In the genomic region with DNA sequence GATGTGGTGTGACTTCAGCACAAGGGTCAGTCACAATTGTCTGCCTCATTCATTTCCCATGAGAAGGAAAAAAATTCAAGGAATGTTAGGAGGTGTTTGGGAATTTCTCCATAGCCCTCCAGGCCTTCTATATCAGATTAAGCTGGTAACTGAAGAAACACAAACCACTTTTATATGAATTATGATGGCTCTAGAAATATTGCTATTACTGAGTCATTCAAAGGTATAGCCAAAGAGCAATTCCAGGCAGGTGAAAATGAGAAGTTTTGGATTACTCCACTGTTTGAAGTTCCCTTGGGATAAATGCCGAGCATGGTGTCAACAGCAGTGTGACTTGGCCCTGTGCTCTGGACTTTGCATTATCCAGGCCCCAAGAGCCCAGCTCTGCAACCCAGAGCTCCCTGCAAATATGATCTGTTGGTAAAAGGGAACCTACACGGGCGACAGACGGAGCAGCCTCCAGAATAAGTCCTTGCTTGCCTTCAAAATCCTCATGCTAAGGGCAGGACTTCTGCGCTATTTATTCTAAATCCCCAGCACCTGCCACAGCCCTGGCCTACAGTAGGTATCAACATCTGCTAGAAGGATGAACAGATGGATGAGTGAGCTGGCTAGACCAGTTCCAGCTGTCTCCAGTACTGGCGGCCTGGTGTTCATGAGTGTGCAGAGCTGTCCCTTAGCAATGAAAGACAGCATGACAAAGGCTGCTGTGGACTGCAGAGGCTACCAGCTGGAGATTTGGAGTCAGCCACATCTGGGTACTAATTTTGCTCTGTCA, we compare ENCODE assay signal across 14 cellular contexts.
DNase-seq lines count a peak whose midpoint lies in the region; ATAC-seq and TF ChIP-seq lines count a peak whose summit lies in the region.
"Had no signal": no experiment of that assay in that cellular context is flagged by ENCODE, and none has a peak within 500 bp of the region (broad histone marks: within the 10 kb centered on the region; RNA-seq: fewer than 3 reads in every experiment).

No MANE protein-coding gene starts in this region.

- 59% methylated on average over 4 of the region's 6 CpGs for WGBS in right lobe of liver (ENCODE audit: insufficient coverage, low coverage, low lambda C conversion rate, missing lambda C conversion rate)
- WGBS in mesenchymal stem cell = 90% methylated on average over 6 of the region's 6 CpGs

- DNase-seq in D341Med (ENCODE audit: low spot score) (peak; percentile 82), LHCN-M2 (ENCODE audit: low read depth) (peak; percentile 46), RWPE2 (ENCODE audit: low spot score) (no peak), right lobe of liver (peak in 2 of 3 donors; percentile 26 to 68), H7 (no peak), mesenchymal stem cell (no peak)
- DNase-seq: AML-193; DMS153; NCI-H2107; occipital lobe; stimulated activated CD4-positive, alpha-beta T cell treated with anti-CD3 and anti-CD28 coated beads, Interleukin-12 subunit alpha, Interleukin-12 subunit beta, amount 100 ng/mL, for 4 hours had no signal

- intact Hi-C loops in right lobe of liver (cut with DNase I) = no loop called here

- H3K4me1 Mint-ChIP-seq in stimulated activated memory B cell treated with anti-CD40 and anti-IgM and Interleukin-4, amounts not matched to agents 10 μg/mL and 1 μg/mL and 100 μg/mL, for 72 hours = peaks cover 1% of the 10 kb centered on the region
- H3K4me1 Mint-ChIP-seq: memory B cell had no signal

- H2BK15ac ChIP-seq in mesenchymal stem cell (ENCODE audit: low read depth, poor library complexity, severe bottlenecking) = no peak overlapping the region

- no peaks in the 10 kb centered on the region for H3K36me3 ChIP-seq in RWPE2 (ENCODE audit: low read depth)
- no peaks in the 10 kb centered on the region for H3K36me3 ChIP-seq in right lobe of liver
- H3K36me3 ChIP-seq in H7 (replicated peaks; ENCODE audit: control insufficient read depth, insufficient read depth, low read length) = no peaks in the 10 kb centered on the region
- no peaks in the 10 kb centered on the region for H3K36me3 ChIP-seq in mesenchymal stem cell (ENCODE audit: control insufficient read depth in 1 of 2, insufficient read depth in 2 of 2, low read depth in 1 of 2, low read length in 2 of 2)

- H3K23ac ChIP-seq in mesenchymal stem cell (ENCODE audit: low read length in 2 of 2) = no peak overlapping the region

- peaks cover 21% of the 10 kb centered on the region for H3K27me3 Mint-ChIP-seq in stimulated activated memory B cell treated with anti-CD40 and anti-IgM and Interleukin-4, amounts not matched to agents 10 μg/mL and 1 μg/mL and 100 μg/mL, for 72 hours

- TF ChIP-seq CTCF in RWPE2 (IDR thresholded peaks at IDR 0.05; ENCODE audit: poor library complexity, severe bottlenecking) (no peak), right lobe of liver (IDR thresholded peaks at IDR 0.05) (no peak)

- H2AK5ac ChIP-seq in mesenchymal stem cell (ENCODE audit: low read length, severe bottlenecking) = no peak overlapping the region

- H2BK5ac ChIP-seq in mesenchymal stem cell (ENCODE audit: low read depth, low read length, poor library complexity, severe bottlenecking) = no peak overlapping the region

- H4K8ac ChIP-seq in mesenchymal stem cell (ENCODE audit: low read length) = no peak overlapping the region

- H3K4me2 ChIP-seq in mesenchymal stem cell (ENCODE audit: low read length, poor library complexity, severe bottlenecking) = no peak overlapping the region

- H3K27me3 ChIP-seq in RWPE2 (ENCODE audit: insufficient read depth, poor library complexity, severe bottlenecking) (no peaks in the 10 kb centered on the region), right lobe of liver (no peaks in the 10 kb centered on the region), H7 (ENCODE audit: control insufficient read depth, insufficient read depth, low read length) (peaks cover 7% of the 10 kb centered on the region), mesenchymal stem cell (ENCODE audit: control insufficient read depth in 1 of 2, insufficient read depth in 1 of 2, low read length in 2 of 2) (no peaks in the 10 kb centered on the region)

- H3K9me3 ChIP-seq in RWPE2 (ENCODE audit: severe bottlenecking) = no peaks in the 10 kb centered on the region
- H3K9me3 ChIP-seq in right lobe of liver = no peaks in the 10 kb centered on the region
- no peaks in the 10 kb centered on the region for H3K9me3 ChIP-seq in mesenchymal stem cell (ENCODE audit: control insufficient read depth, low read length)

- H3K4me3 ChIP-seq in RWPE2 (ENCODE audit: severe bottlenecking) (no peak overlapping the region), right lobe of liver (no peak overlapping the region), H7 (ENCODE audit: insufficient read depth, low read depth, low read length) (no peak overlapping the region), mesenchymal stem cell (ENCODE audit: insufficient read depth in 1 of 2, low read depth in 1 of 2, low read length in 2 of 2) (no peak overlapping the region)

- ATAC-seq in RWPE2 (ENCODE audit: low read depth) (peak; percentile 62), right lobe of liver (peak in 3 of 4 donors; percentile 48 to 64 (median 64)), GM18909 (IDR thresholded peaks at IDR 0.05; ENCODE audit: poor library complexity, unreplicated experiment) (no peak)
- no peak for ATAC-seq in stimulated activated memory B cell treated with anti-CD40 and anti-IgM and Interleukin-4, amounts not matched to agents 10 μg/mL and 1 μg/mL and 100 μg/mL, for 72 hours

- H3K27ac ChIP-seq in RWPE2 (ENCODE audit: poor library complexity, severe bottlenecking) (peak overlapping the region; percentile 28), right lobe of liver (no peak overlapping the region), mesenchymal stem cell (ENCODE audit: low read length, poor library complexity, severe bottlenecking) (no peak overlapping the region)

- TF ChIP-seq POLR2A in right lobe of liver (IDR thresholded peaks at IDR 0.05) = no peak

- no peak overlapping the region for H3K9ac ChIP-seq in mesenchymal stem cell (ENCODE audit: low read length)

- H3K36me3 Mint-ChIP-seq in stimulated activated memory B cell treated with anti-CD40 and anti-IgM and Interleukin-4, amounts not matched to agents 10 μg/mL and 1 μg/mL and 100 μg/mL, for 72 hours = no peaks in the 10 kb centered on the region
- H3K36me3 Mint-ChIP-seq: memory B cell had no signal

- H3K9me3 Mint-ChIP-seq in stimulated activated memory B cell treated with anti-CD40 and anti-IgM and Interleukin-4, amounts not matched to agents 10 μg/mL and 1 μg/mL and 100 μg/mL, for 72 hours = no peaks in the 10 kb centered on the region
- H3K9me3 Mint-ChIP-seq: memory B cell had no signal

- no peak overlapping the region for H3K27ac Mint-ChIP-seq in stimulated activated memory B cell treated with anti-CD40 and anti-IgM and Interleukin-4, amounts not matched to agents 10 μg/mL and 1 μg/mL and 100 μg/mL, for 72 hours
- H3K27ac Mint-ChIP-seq: memory B cell had no signal

- no peak overlapping the region for H3K4me3 Mint-ChIP-seq in stimulated activated memory B cell treated with anti-CD40 and anti-IgM and Interleukin-4, amounts not matched to agents 10 μg/mL and 1 μg/mL and 100 μg/mL, for 72 hours
- H3K4me3 Mint-ChIP-seq: memory B cell had no signal

- H2BK120ac ChIP-seq in mesenchymal stem cell (ENCODE audit: low read depth, low read length) = no peak overlapping the region

- H3K4me1 ChIP-seq in RWPE2 (ENCODE audit: insufficient read depth, poor library complexity, severe bottlenecking) (no peaks in the 10 kb centered on the region), right lobe of liver (peaks cover 0 to 10% (median 0%) of the 10 kb centered on the region in 4 donors), mesenchymal stem cell (ENCODE audit: control insufficient read depth, insufficient read depth, low read depth, low read length) (peaks cover 1% of the 10 kb centered on the region)

- H2AFZ ChIP-seq in mesenchymal stem cell (ENCODE audit: low read depth, low read length) = no peak overlapping the region

- H3K4ac ChIP-seq in mesenchymal stem cell (ENCODE audit: low read depth in 1 of 2, low read length in 2 of 2) = no peak overlapping the region

- no peak overlapping the region for H4K91ac ChIP-seq in mesenchymal stem cell (ENCODE audit: low read length)

- no peaks in the 10 kb centered on the region for H3K79me1 ChIP-seq in mesenchymal stem cell (replicated peaks; ENCODE audit: low read length, poor library complexity, severe bottlenecking)

- peak overlapping the region in 1 of 2 experiments; percentile 51 for H2BK12ac ChIP-seq in mesenchymal stem cell (ENCODE audit: low read length in 2 of 2)

- no peak overlapping the region for H3K18ac ChIP-seq in mesenchymal stem cell (ENCODE audit: low read depth in 1 of 2, low read length in 2 of 2)

- no peak overlapping the region for H3K14ac ChIP-seq in mesenchymal stem cell (ENCODE audit: low read length in 2 of 2)

Comparison
In these comparisons a context has a peak if more than half of its experiments do, and no peak if none do; other contexts are left out.
1. DNase-seq: peak in D341Med (single experiment), LHCN-M2 (single experiment) and right lobe of liver (2 of 3); none in RWPE2 (single experiment), H7 (single experiment) and mesenchymal stem cell (single experiment).
2. ATAC-seq: peak in RWPE2 (single experiment) and right lobe of liver (3 of 4); none in stimulated activated memory B cell treated with anti-CD40 and anti-IgM and Interleukin-4, amounts not matched to agents 10 μg/mL and 1 μg/mL and 100 μg/mL, for 72 hours (single experiment) and GM18909 (single experiment).